Comparison of ENCODE assay signal across 16 cellular contexts in the genomic region with DNA sequence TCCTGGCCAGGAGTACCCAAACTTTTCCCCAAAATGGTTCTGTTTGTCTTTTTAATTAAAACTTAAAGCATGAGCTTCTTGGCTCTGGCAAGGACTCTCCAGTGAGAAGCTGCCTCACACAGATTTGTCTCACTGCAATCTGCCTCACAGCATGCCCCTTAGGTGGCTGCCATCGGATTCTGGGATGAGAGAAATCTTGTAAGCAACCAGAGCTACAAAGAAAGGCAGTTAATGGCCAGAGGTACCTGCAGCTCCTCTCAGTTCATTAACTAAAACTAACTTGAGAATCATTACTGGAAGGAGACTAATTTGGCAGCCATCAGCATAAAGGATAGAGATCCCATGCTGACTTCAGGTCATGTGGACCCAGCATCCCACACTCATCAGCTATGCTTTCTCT.
A peak's percentile ranks its signal among the peaks of the same experiment; 100 is the strongest.
DNase-seq lines count a peak whose midpoint lies in the region; ATAC-seq, FAIRE-seq and TF ChIP-seq lines count a peak whose summit lies in the region.
"Had no signal": no experiment of that assay in that cellular context is flagged by ENCODE, and none has a peak within 500 bp of the region (broad histone marks: within the 10 kb centered on the region; RNA-seq: fewer than 3 reads in every experiment).

No MANE protein-coding gene starts in this region.

- POLR2A ChIA-PET in H1 (lab: Charles Lee; ENCODE audit: partially characterized antibody): no interaction called here
- POLR2A ChIA-PET in CD8-positive, alpha-beta memory T cell (lab: Charles Lee): no interaction called here

- TF ChIP-seq EP300 in H1 (IDR thresholded peaks at IDR 0.05; ENCODE audit: borderline replicate concordance in 1 of 2, low read depth in 2 of 2, low read length in 2 of 2): no peak

- no peak overlapping the region for H4K8ac ChIP-seq in H1 (ENCODE audit: extremely low read depth, insufficient read depth, low read length)
- no peak overlapping the region for H4K8ac ChIP-seq in neuronal stem cell (ENCODE audit: low read depth, low read length)

- no peak for TF ChIP-seq POLR2A in H1 (IDR thresholded peaks at IDR 0.05; ENCODE audit: control extremely low read depth in 1 of 2, low read depth in 2 of 2, low read length in 2 of 2)

- ATAC-seq in GM23338: no peak

- H3F3A ChIP-seq in GM23338 (replicated peaks; ENCODE audit: low read depth): no peaks in the 10 kb centered on the region

- no peaks in the 10 kb centered on the region for H3K4me1 Mint-ChIP-seq in GM23338
- H3K4me1 Mint-ChIP-seq in CD8-positive, alpha-beta memory T cell: no peaks in the 10 kb centered on the region
- H3K4me1 Mint-ChIP-seq: CD4-positive, alpha-beta memory T cell had no signal

- H3K18ac ChIP-seq in H1 (ENCODE audit: extremely low read depth, low read length): no peak overlapping the region
- no peak overlapping the region for H3K18ac ChIP-seq in neuronal stem cell (ENCODE audit: low read length)

- H3K56ac ChIP-seq in H1 (replicated peaks; ENCODE audit: insufficient read length, low read depth, low read length): no peak overlapping the region

- H2AK5ac ChIP-seq in H1 (ENCODE audit: low read depth, low read length) (no peak overlapping the region), neuronal stem cell (ENCODE audit: low read depth, low read length) (no peak overlapping the region)

- no peak overlapping the region for H2BK20ac ChIP-seq in H1 (ENCODE audit: low read length)

- H3K4me3 ChIP-seq in GM23338: no peak overlapping the region
- H3K4me3 ChIP-seq in H1 (ENCODE audit: extremely low read depth in 1 of 4, insufficient read depth in 2 of 4, low read depth in 3 of 4, low read length in 4 of 4): no peak overlapping the region
- H3K4me3 ChIP-seq in neuronal stem cell (ENCODE audit: low read length in 2 of 2): no peak overlapping the region
- H3K4me3 ChIP-seq in CD8-positive, alpha-beta memory T cell (ENCODE audit: low read length): no peak overlapping the region
- H3K4me3 ChIP-seq in MG63: no peak overlapping the region

- TF ChIP-seq CTCF in GM23338 (conservative IDR thresholded peaks at IDR 0.05; ENCODE audit: low read depth in 2 of 2): no peak
- TF ChIP-seq CTCF in H1 (IDR thresholded peaks at IDR 0.05; ENCODE audit: control extremely low read depth in 1 of 3, insufficient read depth in 1 of 3, low read depth in 1 of 3, low read length in 3 of 3): no peak

- WGBS in H1 (ENCODE audit: extremely low coverage in 1 of 2, insufficient coverage in 1 of 2, insufficient read length in 1 of 2, insufficient replicate concordance in 2 of 2, low coverage in 1 of 2, low lambda C conversion rate in 2 of 2, missing lambda C conversion rate in 1 of 2), 2 experiments: 79% methylated on average over 1 of the region's 1 CpG; no CpG with 5 or more reads in 1 of the 2 experiments
- WGBS in neuronal stem cell (ENCODE audit: extremely low coverage in 2 of 2, insufficient read length in 2 of 2, insufficient replicate concordance in 1 of 2), 2 donors: no CpG with 5 or more reads among the region's 1 CpG

- no peaks in the 10 kb centered on the region for H3K79me1 ChIP-seq in H1 (ENCODE audit: low read depth, low read length)
- H3K79me1 ChIP-seq in neuronal stem cell (ENCODE audit: low read depth, low read length): no peaks in the 10 kb centered on the region

- no peaks in the 10 kb centered on the region for H3K27me3 ChIP-seq in GM23338 (ENCODE audit: insufficient read depth)
- H3K27me3 ChIP-seq in H1 (replicated peaks in 1 of 4; ENCODE audit: control insufficient read depth in 3 of 4, extremely low read depth in 1 of 4, insufficient read depth in 3 of 4, low read length in 3 of 4): no peaks in the 10 kb centered on the region
- no peaks in the 10 kb centered on the region for H3K27me3 ChIP-seq in neuronal stem cell (ENCODE audit: control insufficient read depth in 3 of 3, insufficient read depth in 3 of 3, low read depth in 1 of 3, low read length in 3 of 3)
- H3K27me3 ChIP-seq in CD8-positive, alpha-beta memory T cell (ENCODE audit: insufficient read depth, low read length, poor library complexity, severe bottlenecking): no peaks in the 10 kb centered on the region
- H3K27me3 ChIP-seq in MG63: no peaks in the 10 kb centered on the region

- H2BK15ac ChIP-seq in H1 (ENCODE audit: low read length) (no peak overlapping the region), neuronal stem cell (ENCODE audit: low read length) (no peak overlapping the region)

- CTCF ChIA-PET in H1 (lab: Charles Lee; ENCODE audit: partially characterized antibody): interaction anchor here (0.7 to 1.0 kb wide), 2 partner anchors 176 to 203 kb away, joined by 3 to 4 read pairs; no protein-coding TSS in a partner anchor
- CTCF ChIA-PET in CD8-positive, alpha-beta memory T cell (lab: Charles Lee): no interaction called here

- H3K36me3 Mint-ChIP-seq in GM23338 (ENCODE audit: low read depth): no peaks in the 10 kb centered on the region
- H3K36me3 Mint-ChIP-seq in CD8-positive, alpha-beta memory T cell: peaks cover 0 to 18% (median 0%) of the 10 kb centered on the region in 3 donors

- no peaks in the 10 kb centered on the region; the same call in 1 of the 2 replicates for H3K9me2 ChIP-seq in GM23338 (ENCODE audit: insufficient read depth)

- H3K36me3 ChIP-seq in GM23338 (ENCODE audit: insufficient read depth): no peaks in the 10 kb centered on the region
- H3K36me3 ChIP-seq in H1 (ENCODE audit: control insufficient read depth in 2 of 4, insufficient read depth in 4 of 4, low read length in 3 of 4): no peaks in the 10 kb centered on the region
- H3K36me3 ChIP-seq in neuronal stem cell (replicated peaks in 1 of 2; ENCODE audit: control insufficient read depth in 2 of 2, insufficient read depth in 2 of 2, low read length in 2 of 2): no peaks in the 10 kb centered on the region
- H3K36me3 ChIP-seq in CD8-positive, alpha-beta memory T cell (ENCODE audit: insufficient read depth, low read length): no peaks in the 10 kb centered on the region
- no peaks in the 10 kb centered on the region for H3K36me3 ChIP-seq in MG63

- H3K4me1 ChIP-seq in GM23338 (ENCODE audit: insufficient read depth): no peaks in the 10 kb centered on the region
- H3K4me1 ChIP-seq in H1 (replicated peaks in 1 of 4; ENCODE audit: control insufficient read depth in 3 of 4, insufficient read depth in 4 of 4, low read length in 3 of 4): no peaks in the 10 kb centered on the region
- no peaks in the 10 kb centered on the region for H3K4me1 ChIP-seq in neuronal stem cell (ENCODE audit: control insufficient read depth in 2 of 2, insufficient read depth in 1 of 2, low read depth in 1 of 2, low read length in 2 of 2)
- no peaks in the 10 kb centered on the region for H3K4me1 ChIP-seq in CD8-positive, alpha-beta memory T cell (ENCODE audit: insufficient read depth, low read length)

- H2AFZ ChIP-seq in GM23338 (peak overlapping the region; percentile 43; the same call in 1 of the 2 replicates), H1 (ENCODE audit: low read length) (peak overlapping the region; percentile 33; the same call in 1 of the 2 replicates), neuronal stem cell (ENCODE audit: low read length) (no peak overlapping the region)

- H4K91ac ChIP-seq in H1 (replicated peaks; ENCODE audit: insufficient read length, low read length) (no peak overlapping the region), neuronal stem cell (ENCODE audit: low read depth, low read length, poor library complexity) (no peak overlapping the region)

- H3K79me2 ChIP-seq in GM23338 (replicated peaks; ENCODE audit: insufficient read depth): no peaks in the 10 kb centered on the region
- H3K79me2 ChIP-seq in H1 (ENCODE audit: control insufficient read depth in 1 of 2, insufficient read depth in 2 of 2, low read length in 2 of 2): no peaks in the 10 kb centered on the region

- H3K27me3 Mint-ChIP-seq in GM23338 (ENCODE audit: insufficient read depth, low read depth, poor library complexity): no peaks in the 10 kb centered on the region
- peaks cover 3 to 7% of the 10 kb centered on the region in 2 donors for H3K27me3 Mint-ChIP-seq in CD8-positive, alpha-beta memory T cell

- H3K14ac ChIP-seq in H1 (ENCODE audit: insufficient read length): no peak overlapping the region
- H3K14ac ChIP-seq in neuronal stem cell (ENCODE audit: low read length): no peak overlapping the region

- no peaks in the 10 kb centered on the region for H4K20me1 ChIP-seq in GM23338 (replicated peaks; ENCODE audit: insufficient read depth)
- H4K20me1 ChIP-seq in H1 (replicated peaks in 1 of 2; ENCODE audit: control insufficient read depth in 1 of 2, insufficient read depth in 2 of 2, low read length in 2 of 2): no peaks in the 10 kb centered on the region

- no peaks in the 10 kb centered on the region for H3K23me2 ChIP-seq in H1 (ENCODE audit: low read depth, low read length)

- H3K27ac Mint-ChIP-seq in GM23338: no peak overlapping the region
- H3K27ac Mint-ChIP-seq in CD8-positive, alpha-beta memory T cell: no peak overlapping the region
- H3K27ac Mint-ChIP-seq: CD4-positive, alpha-beta memory T cell had no signal

- H4K5ac ChIP-seq in H1 (ENCODE audit: insufficient read length, low read depth, low read length): no peak overlapping the region

- TF ChIP-seq RAD21 in H1 (IDR thresholded peaks at IDR 0.05 in 1 of 2, conservative IDR thresholded peaks at IDR 0.05 in 1 of 2; ENCODE audit: low read depth in 2 of 2, low read length in 2 of 2): no peak

- FAIRE-seq in H1 (lab: Jason Lieb, UNC): no peak
- FAIRE-seq: D721Med, G401.6, GM12892, GM19239 had no signal

- no peak overlapping the region for H3K4me3 Mint-ChIP-seq in GM23338
- H3K4me3 Mint-ChIP-seq in CD8-positive, alpha-beta memory T cell: no peak overlapping the region
- H3K4me3 Mint-ChIP-seq: CD4-positive, alpha-beta memory T cell had no signal

- H2BK120ac ChIP-seq in H1 (replicated peaks; ENCODE audit: low read depth, low read length) (no peak overlapping the region), neuronal stem cell (ENCODE audit: low read depth, low read length) (no peak overlapping the region)

- H3K4ac ChIP-seq in H1 (replicated peaks; ENCODE audit: insufficient read length, low read depth, low read length) (no peak overlapping the region), neuronal stem cell (ENCODE audit: low read length) (no peak overlapping the region)

- H3K9me3 ChIP-seq in H1 (ENCODE audit: insufficient read depth in 2 of 2, low read depth in 1 of 2, low read length in 1 of 2): no peaks in the 10 kb centered on the region; a peak in 1 of 4 replicates
- H3K9me3 ChIP-seq in neuronal stem cell (replicated peaks in 1 of 2; ENCODE audit: control insufficient read depth in 2 of 2, insufficient read depth in 1 of 2, low read depth in 1 of 2, low read length in 2 of 2): peaks cover 0 to 2% of the 10 kb centered on the region in 2 donors
- no peaks in the 10 kb centered on the region for H3K9me3 ChIP-seq in CD8-positive, alpha-beta memory T cell (ENCODE audit: low read length)
- H3K9me3 ChIP-seq in MG63: no peaks in the 10 kb centered on the region

- H3K9ac ChIP-seq in H1 (replicated peaks in 1 of 4; ENCODE audit: extremely low read depth in 1 of 4, low read depth in 3 of 4, low read length in 3 of 4) (no peak overlapping the region), neuronal stem cell (ENCODE audit: low read depth, low read length, poor library complexity) (no peak overlapping the region)

- H2BK12ac ChIP-seq in H1 (ENCODE audit: low read depth, low read length): no peak overlapping the region
- H2BK12ac ChIP-seq in neuronal stem cell (ENCODE audit: low read length): no peak overlapping the region

- H3K23ac ChIP-seq in H1 (ENCODE audit: insufficient read length) (no peak overlapping the region), neuronal stem cell (ENCODE audit: low read depth, low read length, poor library complexity) (no peak overlapping the region)

- H3K27ac ChIP-seq in GM23338 (ENCODE audit: low read depth) (no peak overlapping the region), H1 (ENCODE audit: low read depth, low read length) (no peak overlapping the region), neuronal stem cell (replicated peaks; ENCODE audit: low read length) (peak overlapping the region; percentile 35)
- H3K27ac ChIP-seq in CD8-positive, alpha-beta memory T cell (ENCODE audit: low read depth, low read length): no peak overlapping the region

- DNase-seq in GM23338 (ENCODE audit: low spot score) (no peak), H1 (ENCODE audit: low read depth in 1 of 2, low spot score in 2 of 2) (no peak), neuronal stem cell (ENCODE audit: low spot score) (no peak), MG63 (no peak), UCSD-AML1 (lab: John Stamatoyannopoulos, UW; ENCODE audit: unreplicated experiment) (no peak)
- no peak for DNase-seq in CD8-positive, alpha-beta memory T cell
- DNase-seq: CD4-positive, alpha-beta memory T cell; DMS 273 treated with DMSO at 0.1 percent for 48 hours; DMS79; GOT3; H7; HCEC 1CT had no signal

- H3K4me2 ChIP-seq in GM23338: no peak overlapping the region
- no peak overlapping the region for H3K4me2 ChIP-seq in H1 (ENCODE audit: insufficient read depth in 1 of 2, low read depth in 2 of 2, low read length in 2 of 2)
- H3K4me2 ChIP-seq in neuronal stem cell (ENCODE audit: insufficient read depth, low read length, poor library complexity, severe bottlenecking): no peak overlapping the region

- peaks cover 3% of the 10 kb centered on the region; the same call in 1 of the 3 replicates for H3K9me3 Mint-ChIP-seq in GM23338
- peaks cover 0 to 16% (median 7%) of the 10 kb centered on the region in 5 donors for H3K9me3 Mint-ChIP-seq in CD8-positive, alpha-beta memory T cell

- H2BK5ac ChIP-seq in H1 (ENCODE audit: low read depth, low read length) (no peak overlapping the region), neuronal stem cell (ENCODE audit: low read length) (no peak overlapping the region)
